14 cellular contexts compared by ENCODE assay signal in the genomic region with DNA sequence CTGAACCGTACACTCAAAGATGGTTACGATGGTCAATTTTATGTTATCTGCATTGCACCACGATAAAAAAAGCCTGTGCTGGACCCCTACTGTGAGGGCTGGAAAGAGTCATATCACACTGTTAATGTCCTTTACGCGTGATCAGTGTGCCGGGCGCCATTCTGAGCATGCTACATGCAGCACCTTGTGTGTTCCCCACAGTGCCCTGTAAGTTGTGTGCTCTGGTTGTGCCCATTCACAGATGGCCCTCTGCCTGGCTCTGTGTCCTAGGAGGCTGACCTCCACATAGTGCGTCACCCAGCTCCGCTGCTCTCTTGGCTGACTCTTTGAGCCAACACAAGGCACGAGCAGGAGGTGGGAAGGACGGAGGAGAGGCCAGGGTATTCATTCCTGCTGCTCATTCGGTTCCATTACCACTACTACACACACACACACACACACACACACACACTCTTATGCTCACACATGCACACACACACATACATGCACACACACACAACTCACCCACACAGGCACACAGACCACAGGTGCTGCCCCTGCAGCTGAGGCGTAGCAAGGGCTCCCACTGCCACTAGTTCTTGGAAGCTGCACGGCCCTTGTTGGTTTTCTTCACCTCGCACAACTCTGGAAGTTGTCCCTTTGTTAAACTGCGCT.
DNase-seq lines count a peak whose midpoint lies in the region; ATAC-seq and TF ChIP-seq lines count a peak whose summit lies in the region.
"Had no signal": no experiment of that assay in that cellular context is flagged by ENCODE, and none has a peak within 500 bp of the region (broad histone marks: within the 10 kb centered on the region; RNA-seq: fewer than 3 reads in every experiment).

No MANE protein-coding gene starts in this region.

- no peaks in the 10 kb centered on the region for H3K9me3 Mint-ChIP-seq in WTC11
- no peaks in the 10 kb centered on the region for H3K9me3 Mint-ChIP-seq in activated CD4-positive, alpha-beta T cell treated with anti-CD3 and anti-CD28 coated beads, Interleukin-2, amount 10 ng/mL, durations not matched to agents 24 days and 14 days
- H3K9me3 Mint-ChIP-seq: CD4-positive, alpha-beta T cell; H9 had no signal

- H3K4me1 Mint-ChIP-seq in WTC11, result peaks cover 14% of the 10 kb centered on the region
- H3K4me1 Mint-ChIP-seq in activated CD4-positive, alpha-beta T cell treated with anti-CD3 and anti-CD28 coated beads, Interleukin-2, amount 10 ng/mL, durations not matched to agents 24 days and 14 days, result no peaks in the 10 kb centered on the region

- no peaks in the 10 kb centered on the region for H3F3A ChIP-seq in GM23248 (ENCODE audit: insufficient read depth)

- H3K27ac ChIP-seq in BLaER1 (no peak overlapping the region), caudate nucleus (ENCODE audit: low read depth, low read length) (no peak overlapping the region), GM23248 (no peak overlapping the region)
- H3K27ac ChIP-seq: 22Rv1 had no signal

- H3K79me2 ChIP-seq in GM23248 (ENCODE audit: insufficient read depth), result no peaks in the 10 kb centered on the region

- intact Hi-C loops in posterior vena cava (cut with DNase I), result no loop called here
- intact Hi-C loops in activated CD4-positive, alpha-beta T cell treated with anti-CD3 and anti-CD28 coated beads, Interleukin-2, amount 10 ng/mL, durations not matched to agents 24 days and 14 days (cut with micrococcal nuclease), result no loop called here

- POLR2A ChIA-PET in WTC11 (lab: Charles Lee), result no interaction called here

- no peaks in the 10 kb centered on the region for H3K9me2 ChIP-seq in GM23248 (ENCODE audit: insufficient read depth)

- TF ChIP-seq CTCF in WTC11 (IDR thresholded peaks at IDR 0.05), result no peak

- H3K27me3 ChIP-seq in BLaER1 (no peaks in the 10 kb centered on the region), GM23248 (replicated peaks; ENCODE audit: insufficient read depth) (peaks cover 20% of the 10 kb centered on the region)

- H3K27ac Mint-ChIP-seq in WTC11, result peak overlapping the region; percentile 37; the same call in 1 of the 2 replicates
- no peak overlapping the region for H3K27ac Mint-ChIP-seq in activated CD4-positive, alpha-beta T cell treated with anti-CD3 and anti-CD28 coated beads, Interleukin-2, amount 10 ng/mL, durations not matched to agents 24 days and 14 days
- H3K27ac Mint-ChIP-seq: CD4-positive, alpha-beta T cell had no signal

- no peak overlapping the region for H2AFZ ChIP-seq in GM23248

- H3K4me1 ChIP-seq in BLaER1, result peaks cover 69% of the 10 kb centered on the region
- H3K4me1 ChIP-seq in GM23248 (ENCODE audit: insufficient read depth), result no peaks in the 10 kb centered on the region

- H3K36me3 ChIP-seq in BLaER1, result no peaks in the 10 kb centered on the region
- no peaks in the 10 kb centered on the region for H3K36me3 ChIP-seq in GM23248 (ENCODE audit: low read depth)

- DNase-seq in WTC11 (ENCODE audit: low spot score) (no peak), left lobe of liver (ENCODE audit: low spot score) (peak; percentile 49), posterior vena cava (ENCODE audit: low spot score) (peak; percentile 43), caudate nucleus (lab: John Stamatoyannopoulos, UW) (no peak), mesenteric fat pad (ENCODE audit: low spot score) (no peak), GM23248 (no peak)
- no peak for DNase-seq in activated CD4-positive, alpha-beta T cell treated with anti-CD3 and anti-CD28 coated beads, Interleukin-2, amount 10 ng/mL, durations not matched to agents 24 days and 14 days
- DNase-seq: Calu3; CD4-positive, alpha-beta T cell; DMS 273 treated with DMSO at 0.1 percent for 48 hours; H9; IMR-90 had no signal

- H3K4me2 ChIP-seq in BLaER1 (peak overlapping the region; percentile 92), GM23248 (ENCODE audit: unreplicated experiment) (no peak overlapping the region)

- H3K9me3 ChIP-seq in BLaER1, result no peaks in the 10 kb centered on the region
- no peaks in the 10 kb centered on the region for H3K9me3 ChIP-seq in GM23248 (ENCODE audit: low read depth)

- H3K4me3 ChIP-seq in BLaER1 (no peak overlapping the region), GM23248 (no peak overlapping the region)

- H4K20me1 ChIP-seq in BLaER1 (no peaks in the 10 kb centered on the region), GM23248 (ENCODE audit: insufficient read depth) (no peaks in the 10 kb centered on the region)

- in situ Hi-C loops in GM23248 (cut with MboI), result no loop called here

- H3K27me3 Mint-ChIP-seq in WTC11 (ENCODE audit: low read depth), result no peaks in the 10 kb centered on the region
- H3K27me3 Mint-ChIP-seq in activated CD4-positive, alpha-beta T cell treated with anti-CD3 and anti-CD28 coated beads, Interleukin-2, amount 10 ng/mL, durations not matched to agents 24 days and 14 days, result peaks cover 50% of the 10 kb centered on the region

- WGBS in GM23248 (ENCODE audit: low coverage in 1 of 2, low lambda C conversion rate in 2 of 2, missing lambda C conversion rate in 2 of 2), 2 experiments, result 64 to 65% methylated on average over 16 of the region's 16 CpGs

- no peak overlapping the region for H3K4me3 Mint-ChIP-seq in WTC11
- H3K4me3 Mint-ChIP-seq in activated CD4-positive, alpha-beta T cell treated with anti-CD3 and anti-CD28 coated beads, Interleukin-2, amount 10 ng/mL, durations not matched to agents 24 days and 14 days, result no peak overlapping the region
- H3K4me3 Mint-ChIP-seq: CD4-positive, alpha-beta T cell; H9 had no signal

- CTCF ChIA-PET in WTC11 (lab: Charles Lee), result interaction anchor here (1.8 kb wide), 1 partner anchor 10 kb away, joined by 7 read pairs; no protein-coding TSS in a partner anchor

- no peak for ATAC-seq in WTC11
- peak; percentile 48 for ATAC-seq in left lobe of liver

- H3K9ac ChIP-seq in BLaER1, result no peak overlapping the region
- H3K9ac ChIP-seq in GM23248, result no peak overlapping the region

- no peaks in the 10 kb centered on the region for H3K36me3 Mint-ChIP-seq in WTC11
- no peaks in the 10 kb centered on the region for H3K36me3 Mint-ChIP-seq in activated CD4-positive, alpha-beta T cell treated with anti-CD3 and anti-CD28 coated beads, Interleukin-2, amount 10 ng/mL, durations not matched to agents 24 days and 14 days (ENCODE audit: low read depth)

TF ChIP-seq in WTC11, 78 proteins besides CTCF, POLR2A, EP300 and RAD21 (continues in another document):
- TF ChIP-seq SMAD4 (CRISPR knock-in tag; IDR thresholded peaks at IDR 0.05) (no peak), ZNF396 (CRISPR knock-in tag; IDR thresholded peaks at IDR 0.05; ENCODE audit: borderline replicate concordance) (no peak)
- TF ChIP-seq, protein P1, sequence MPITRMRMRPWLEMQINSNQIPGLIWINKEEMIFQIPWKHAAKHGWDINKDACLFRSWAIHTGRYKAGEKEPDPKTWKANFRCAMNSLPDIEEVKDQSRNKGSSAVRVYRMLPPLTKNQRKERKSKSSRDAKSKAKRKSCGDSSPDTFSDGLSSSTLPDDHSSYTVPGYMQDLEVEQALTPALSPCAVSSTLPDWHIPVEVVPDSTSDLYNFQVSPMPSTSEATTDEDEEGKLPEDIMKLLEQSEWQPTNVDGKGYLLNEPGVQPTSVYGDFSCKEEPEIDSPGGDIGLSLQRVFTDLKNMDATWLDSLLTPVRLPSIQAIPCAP (CRISPR knock-in tag; IDR thresholded peaks at IDR 0.05), result no peak
- TF ChIP-seq, protein P2, sequence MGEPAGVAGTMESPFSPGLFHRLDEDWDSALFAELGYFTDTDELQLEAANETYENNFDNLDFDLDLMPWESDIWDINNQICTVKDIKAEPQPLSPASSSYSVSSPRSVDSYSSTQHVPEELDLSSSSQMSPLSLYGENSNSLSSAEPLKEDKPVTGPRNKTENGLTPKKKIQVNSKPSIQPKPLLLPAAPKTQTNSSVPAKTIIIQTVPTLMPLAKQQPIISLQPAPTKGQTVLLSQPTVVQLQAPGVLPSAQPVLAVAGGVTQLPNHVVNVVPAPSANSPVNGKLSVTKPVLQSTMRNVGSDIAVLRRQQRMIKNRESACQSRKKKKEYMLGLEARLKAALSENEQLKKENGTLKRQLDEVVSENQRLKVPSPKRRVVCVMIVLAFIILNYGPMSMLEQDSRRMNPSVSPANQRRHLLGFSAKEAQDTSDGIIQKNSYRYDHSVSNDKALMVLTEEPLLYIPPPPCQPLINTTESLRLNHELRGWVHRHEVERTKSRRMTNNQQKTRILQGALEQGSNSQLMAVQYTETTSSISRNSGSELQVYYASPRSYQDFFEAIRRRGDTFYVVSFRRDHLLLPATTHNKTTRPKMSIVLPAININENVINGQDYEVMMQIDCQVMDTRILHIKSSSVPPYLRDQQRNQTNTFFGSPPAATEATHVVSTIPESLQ (CRISPR knock-in tag; IDR thresholded peaks at IDR 0.05), result no peak
- TF ChIP-seq, protein P3, sequence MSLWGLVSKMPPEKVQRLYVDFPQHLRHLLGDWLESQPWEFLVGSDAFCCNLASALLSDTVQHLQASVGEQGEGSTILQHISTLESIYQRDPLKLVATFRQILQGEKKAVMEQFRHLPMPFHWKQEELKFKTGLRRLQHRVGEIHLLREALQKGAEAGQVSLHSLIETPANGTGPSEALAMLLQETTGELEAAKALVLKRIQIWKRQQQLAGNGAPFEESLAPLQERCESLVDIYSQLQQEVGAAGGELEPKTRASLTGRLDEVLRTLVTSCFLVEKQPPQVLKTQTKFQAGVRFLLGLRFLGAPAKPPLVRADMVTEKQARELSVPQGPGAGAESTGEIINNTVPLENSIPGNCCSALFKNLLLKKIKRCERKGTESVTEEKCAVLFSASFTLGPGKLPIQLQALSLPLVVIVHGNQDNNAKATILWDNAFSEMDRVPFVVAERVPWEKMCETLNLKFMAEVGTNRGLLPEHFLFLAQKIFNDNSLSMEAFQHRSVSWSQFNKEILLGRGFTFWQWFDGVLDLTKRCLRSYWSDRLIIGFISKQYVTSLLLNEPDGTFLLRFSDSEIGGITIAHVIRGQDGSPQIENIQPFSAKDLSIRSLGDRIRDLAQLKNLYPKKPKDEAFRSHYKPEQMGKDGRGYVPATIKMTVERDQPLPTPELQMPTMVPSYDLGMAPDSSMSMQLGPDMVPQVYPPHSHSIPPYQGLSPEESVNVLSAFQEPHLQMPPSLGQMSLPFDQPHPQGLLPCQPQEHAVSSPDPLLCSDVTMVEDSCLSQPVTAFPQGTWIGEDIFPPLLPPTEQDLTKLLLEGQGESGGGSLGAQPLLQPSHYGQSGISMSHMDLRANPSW (CRISPR knock-in tag; conservative IDR thresholded peaks at IDR 0.05; ENCODE audit: low read depth), result no peak

Comparison
In these comparisons a context has a peak if more than half of its experiments do, and no peak if none do; other contexts are left out.
1. DNase-seq: peak in left lobe of liver (single experiment) and posterior vena cava (single experiment); none in WTC11 (single experiment), caudate nucleus (0 of 61), mesenteric fat pad (single experiment), activated CD4-positive, alpha-beta T cell treated with anti-CD3 and anti-CD28 coated beads, Interleukin-2, amount 10 ng/mL, durations not matched to agents 24 days and 14 days (single experiment) and GM23248 (single experiment).